12 cellular contexts compared by ENCODE assay signal in the genomic region with DNA sequence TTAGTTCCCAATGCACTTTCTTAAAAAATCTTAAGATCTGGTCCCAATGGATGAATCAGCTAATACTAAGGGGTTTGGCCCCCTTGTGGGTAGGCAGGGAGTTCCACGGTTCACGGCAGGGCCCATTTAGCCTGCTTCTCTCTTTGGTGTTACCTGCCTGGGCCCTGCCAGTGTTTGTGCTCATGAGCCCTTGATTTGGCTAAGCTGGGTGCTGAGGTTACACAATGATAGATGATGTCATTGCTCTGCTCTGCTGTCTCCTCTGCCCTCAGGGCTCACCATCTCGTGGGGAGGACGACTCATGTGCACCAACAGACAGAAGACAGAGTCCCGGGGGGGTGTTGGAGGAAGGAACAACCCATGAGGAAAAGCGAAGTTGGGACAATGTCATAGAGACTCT. TPM values are rescaled to one million over a fixed set of nuclear protein-coding genes. Genes with fewer than 3 reads are reported as not detected.
A peak's percentile ranks its signal among the peaks of the same experiment; 100 is the strongest.
DNase-seq lines count a peak whose midpoint lies in the region; ATAC-seq and TF ChIP-seq lines count a peak whose summit lies in the region.
"Had no signal": no experiment of that assay in that cellular context is flagged by ENCODE, and none has a peak within 500 bp of the region (broad histone marks: within the 10 kb centered on the region; RNA-seq: fewer than 3 reads in every experiment).

No MANE protein-coding gene starts in this region.

- no peak overlapping the region for H3K4me3 ChIP-seq in fibroblast of pulmonary artery (replicated peaks; ENCODE audit: low read depth, low read length)
- H3K4me3 ChIP-seq in upper lobe of right lung: no peak overlapping the region

- no peak overlapping the region for H3K27ac ChIP-seq in upper lobe of right lung

- no peaks in the 10 kb centered on the region for H3K4me1 ChIP-seq in upper lobe of right lung

- peak; percentile 10 for DNase-seq in stimulated activated naive CD4-positive, alpha-beta T cell treated with Interleukin-2 at 50 U/mL for 16 hours (lab: John Stamatoyannopoulos, UW)
- DNase-seq in stimulated activated naive CD4-positive, alpha-beta T cell (lab: John Stamatoyannopoulos, UW): no peak
- DNase-seq in T-helper 17 cell: peak in 1 of 3 donors; percentile 33
- DNase-seq in fibroblast of pulmonary artery (ENCODE audit: low read depth): peak; percentile 28
- DNase-seq in upper lobe of right lung: no peak
- DNase-seq in NCI-H2196 (lab: John Stamatoyannopoulos, UW; ENCODE audit: unreplicated experiment): no peak
- DNase-seq in epidermal melanocyte (ENCODE audit: insufficient read length, low spot score): no peak
- no peak for DNase-seq in ureter (ENCODE audit: low spot score)
- DNase-seq: activated effector memory CD4-positive, alpha-beta T cell treated with anti-CD3 and anti-CD28 coated beads, Interleukin-2, amount 50 U/mL, for 16 hours; NCI-H345; right cardiac atrium had no signal

- no peaks in the 10 kb centered on the region for H3K27me3 Mint-ChIP-seq in T-helper 17 cell

- H3K4me3 Mint-ChIP-seq in T-helper 17 cell: peak overlapping the region; percentile 32
- H3K4me3 Mint-ChIP-seq: T-helper 1 cell treated with Interleukin-12 subunit alpha and Interleukin-12 subunit beta and Interleukin-4 antibody, amounts not matched to agents 30 μg/mL and 1 μg/mL, for 36 hours had no signal

- H3K4me1 Mint-ChIP-seq in T-helper 17 cell: peaks cover 37% of the 10 kb centered on the region

- no peaks in the 10 kb centered on the region for H3K27me3 ChIP-seq in upper lobe of right lung

- H3K9me3 ChIP-seq in T-helper 17 cell (ENCODE audit: control insufficient read depth, low read length, poor library complexity, severe bottlenecking): no peaks in the 10 kb centered on the region
- H3K9me3 ChIP-seq in upper lobe of right lung: no peaks in the 10 kb centered on the region

- no peaks in the 10 kb centered on the region for H3K36me3 ChIP-seq in upper lobe of right lung

- intact Hi-C loops in upper lobe of right lung (cut with DNase I): no loop called here

- TF ChIP-seq CTCF in fibroblast of pulmonary artery (IDR thresholded peaks at IDR 0.05; ENCODE audit: low read length, missing control alignments) (no peak), upper lobe of right lung (IDR thresholded peaks at IDR 0.05) (no peak)

- peaks cover 6% of the 10 kb centered on the region for H3K36me3 Mint-ChIP-seq in T-helper 17 cell (ENCODE audit: low read depth)

- ATAC-seq in T-helper 17 cell: peak; percentile 44
- ATAC-seq in upper lobe of right lung: peak; percentile 39
- ATAC-seq: right cardiac atrium had no signal

- peak overlapping the region; percentile 93 for H3K27ac Mint-ChIP-seq in T-helper 17 cell
- H3K27ac Mint-ChIP-seq: T-helper 1 cell treated with Interleukin-12 subunit alpha and Interleukin-12 subunit beta and Interleukin-4 antibody, amounts not matched to agents 30 μg/mL and 1 μg/mL, for 36 hours had no signal

RNA-seq across cellular contexts. Expression of gene RTL5, which starts 24.4 kb away (rescaled TPM):
- total RNA-seq in T-helper 17 cell (1 to 10 TPM; 2.6 to 2.7 TPM), upper lobe of right lung (9.2 TPM), ureter (9.8 TPM)

Comparison
In these comparisons a context has a peak if more than half of its experiments do, and no peak if none do; other contexts are left out.
1. DNase-seq: peak in stimulated activated naive CD4-positive, alpha-beta T cell treated with Interleukin-2 at 50 U/mL for 16 hours (single experiment) and fibroblast of pulmonary artery (single experiment); none in stimulated activated naive CD4-positive, alpha-beta T cell (0 of 6), upper lobe of right lung (single experiment), NCI-H2196 (single experiment), epidermal melanocyte (single experiment) and ureter (single experiment).